ENCODE assay signal across 10 cellular contexts in genomic region chrX:106170318-106170717, GRCh38. TPM values are rescaled to one million over a fixed set of nuclear protein-coding genes. Genes with fewer than 3 reads are reported as not detected.
DNase-seq lines count a peak whose midpoint lies in the region; ATAC-seq and TF ChIP-seq lines count a peak whose summit lies in the region.
"Had no signal": no experiment of that assay in that cellular context is flagged by ENCODE, and none has a peak within 500 bp of the region (broad histone marks: within the 10 kb centered on the region; RNA-seq: fewer than 3 reads in every experiment).

No MANE protein-coding gene starts in this region.

- intact Hi-C loops in lower lobe of right lung (cut with DNase I) = no loop called here

- H3K27me3 Mint-ChIP-seq in HFFc6 (ENCODE audit: insufficient read depth) (peaks cover 1% of the 10 kb centered on the region; the same call in 1 of the 2 replicates), brain (peaks cover 4% of the 10 kb centered on the region)
- H3K27me3 Mint-ChIP-seq in CD8-positive, alpha-beta memory T cell = no peaks in the 10 kb centered on the region
- H3K27me3 Mint-ChIP-seq: IgD-negative memory B cell had no signal

- ATAC-seq in lower lobe of right lung = peak in 1 of 2 donors; percentile 54

- TF ChIP-seq CTCF in AG09309 (IDR thresholded peaks at IDR 0.05; ENCODE audit: control insufficient read depth, insufficient read depth, low read depth, low read length, missing control alignments) (peak; percentile 49), HFFc6 (IDR thresholded peaks at IDR 0.05) (peak; percentile 44; the same call in 1 of the 2 replicates), brain (conservative IDR thresholded peaks at IDR 0.05) (peak; percentile 53 to 62), lower lobe of right lung (IDR thresholded peaks at IDR 0.05) (peak; percentile 36)

- no peaks in the 10 kb centered on the region for H3K9me3 ChIP-seq in lower lobe of right lung
- H3K9me3 ChIP-seq in CD8-positive, alpha-beta memory T cell (ENCODE audit: low read length) = no peaks in the 10 kb centered on the region

- no peak overlapping the region for H3K4me3 Mint-ChIP-seq in HFFc6
- H3K4me3 Mint-ChIP-seq in brain = peak overlapping the region in 1 of 5 experiments; percentile 92
- H3K4me3 Mint-ChIP-seq in CD8-positive, alpha-beta memory T cell = no peak overlapping the region
- H3K4me3 Mint-ChIP-seq: IgD-negative memory B cell had no signal

- H3K4me1 ChIP-seq in lower lobe of right lung = no peaks in the 10 kb centered on the region
- H3K4me1 ChIP-seq in CD8-positive, alpha-beta memory T cell (ENCODE audit: insufficient read depth, low read length) = no peaks in the 10 kb centered on the region

- POLR2A ChIA-PET in CD8-positive, alpha-beta memory T cell (lab: Charles Lee) = no interaction called here

- H3K4me3 ChIP-seq in AG09309 (ENCODE audit: control insufficient read depth, low read depth, low read length) = no peak overlapping the region
- no peak overlapping the region for H3K4me3 ChIP-seq in lower lobe of right lung
- H3K4me3 ChIP-seq in CD8-positive, alpha-beta memory T cell (ENCODE audit: low read length) = no peak overlapping the region

- no peaks in the 10 kb centered on the region for H3K27me3 ChIP-seq in lower lobe of right lung (ENCODE audit: low read depth)
- H3K27me3 ChIP-seq in CD8-positive, alpha-beta memory T cell (ENCODE audit: insufficient read depth, low read length, poor library complexity, severe bottlenecking) = no peaks in the 10 kb centered on the region

- H3K4me1 Mint-ChIP-seq in HFFc6 (ENCODE audit: low read depth) (no peaks in the 10 kb centered on the region), brain (peaks cover 5% of the 10 kb centered on the region)
- H3K4me1 Mint-ChIP-seq in CD8-positive, alpha-beta memory T cell = no peaks in the 10 kb centered on the region
- H3K4me1 Mint-ChIP-seq: IgD-negative memory B cell had no signal

- CTCF ChIA-PET in CD8-positive, alpha-beta memory T cell (lab: Charles Lee) = no interaction called here

- H3K36me3 Mint-ChIP-seq in HFFc6 (ENCODE audit: low read depth) (no peaks in the 10 kb centered on the region), brain (no peaks in the 10 kb centered on the region)
- no peaks in the 10 kb centered on the region for H3K36me3 Mint-ChIP-seq in CD8-positive, alpha-beta memory T cell
- H3K36me3 Mint-ChIP-seq: IgD-negative memory B cell had no signal

- H3K27ac Mint-ChIP-seq in HFFc6 (no peak overlapping the region), brain (no peak overlapping the region)
- H3K27ac Mint-ChIP-seq in CD8-positive, alpha-beta memory T cell = no peak overlapping the region
- H3K27ac Mint-ChIP-seq: IgD-negative memory B cell had no signal

- no peak overlapping the region for H3K27ac ChIP-seq in lower lobe of right lung
- H3K27ac ChIP-seq in CD8-positive, alpha-beta memory T cell (ENCODE audit: low read depth, low read length) = no peak overlapping the region

- DNase-seq in AG09309 (ENCODE audit: low read depth) (no peak), HFFc6 (no peak), lower lobe of right lung (no peak), NCI-H345 (lab: John Stamatoyannopoulos, UW) (no peak), NCI-H1048 (lab: John Stamatoyannopoulos, UW) (no peak), hippocampal formation (lab: John Stamatoyannopoulos, UW) (no peak)
- no peak for DNase-seq in CD8-positive, alpha-beta memory T cell
- DNase-seq: GOT3 had no signal

- H3K36me3 ChIP-seq in lower lobe of right lung = no peaks in the 10 kb centered on the region
- H3K36me3 ChIP-seq in CD8-positive, alpha-beta memory T cell (ENCODE audit: insufficient read depth, low read length) = no peaks in the 10 kb centered on the region

- H3K9me3 Mint-ChIP-seq in HFFc6 (no peaks in the 10 kb centered on the region), brain (no peaks in the 10 kb centered on the region)
- no peaks in the 10 kb centered on the region for H3K9me3 Mint-ChIP-seq in CD8-positive, alpha-beta memory T cell
- H3K9me3 Mint-ChIP-seq: IgD-negative memory B cell had no signal

RNA-seq across cellular contexts. Expression of gene PWWP3B, which starts 2.2 kb away (rescaled TPM):
- not detected for total RNA-seq in HFFc6 (2021; fragmentation: NEBNext Ultra II Directional; extraction: Animal tissue kit (Norgen Biotek cat#: 25700))
- 0.76 TPM for polyA plus RNA-seq in brain (ENCODE audit: insufficient read depth, low read depth, low replicate concordance)
- 0.44 TPM for total RNA-seq in lower lobe of right lung
- total RNA-seq in CD8-positive, alpha-beta memory T cell = not detected
- polyA plus RNA-seq in CD8-positive, alpha-beta memory T cell = not detected
- polyA plus RNA-seq: IgD-negative memory B cell had no signal
